ENCODE assay signal across 1 cellular context in genomic region chr6:26596579-26597388, GRCh38.
TF ChIP-seq lines count a peak whose summit lies in the region.

ABT1 (plus strand) TSS chr6:26596953; CDS start chr6:26596983, 30 bp downstream.

TF ChIP-seq in SK-N-SH, 30 proteins besides CTCF, POLR2A, EP300 and RAD21 (continued from another document):
- TF ChIP-seq ZBTB33 (IDR thresholded peaks at IDR 0.05; ENCODE audit: borderline replicate concordance, low read depth) (no peak; the same call in 1 of the 2 replicates), RFX5 (IDR thresholded peaks at IDR 0.05; ENCODE audit: low read length) (peak; percentile 65), GABPA (IDR thresholded peaks at IDR 0.05; ENCODE audit: low read depth) (peak; percentile 75), IRF3 (IDR thresholded peaks at IDR 0.05; ENCODE audit: low read depth, low read length) (no peak)
